1 cellular context compared by ENCODE assay signal in the genomic region with DNA sequence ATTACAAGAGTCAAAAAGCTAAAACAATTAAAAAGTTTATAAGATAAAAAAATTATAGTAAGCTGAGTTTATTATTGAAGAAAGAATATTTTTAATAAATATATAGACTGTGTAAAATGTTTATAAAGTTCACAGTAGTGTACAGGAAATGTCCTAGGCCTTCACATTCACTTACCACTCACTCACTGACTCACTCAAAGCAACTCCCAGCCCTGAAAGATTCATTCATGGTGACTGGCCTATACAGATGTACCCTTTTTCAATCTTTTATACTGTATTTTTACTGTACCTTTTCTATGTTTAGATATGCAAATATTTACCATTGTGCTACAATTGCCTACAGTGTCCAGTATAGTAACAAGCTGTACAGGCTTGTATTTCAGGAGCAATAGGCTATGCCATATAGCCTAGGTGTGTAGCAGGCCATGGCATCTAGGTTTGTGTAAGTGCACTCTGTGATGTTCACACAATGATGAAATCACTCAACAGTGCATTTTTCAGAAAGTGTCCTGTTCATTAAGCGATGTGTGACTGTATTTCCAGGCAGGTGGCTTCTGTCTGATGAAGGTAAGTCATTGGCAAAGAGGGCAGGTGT.
TF ChIP-seq lines count a peak whose summit lies in the region.

No MANE protein-coding gene starts in this region.

TF ChIP-seq in IMR-90, 13 proteins besides CTCF, POLR2A, EP300 and RAD21:
- TF ChIP-seq, protein P1, sequence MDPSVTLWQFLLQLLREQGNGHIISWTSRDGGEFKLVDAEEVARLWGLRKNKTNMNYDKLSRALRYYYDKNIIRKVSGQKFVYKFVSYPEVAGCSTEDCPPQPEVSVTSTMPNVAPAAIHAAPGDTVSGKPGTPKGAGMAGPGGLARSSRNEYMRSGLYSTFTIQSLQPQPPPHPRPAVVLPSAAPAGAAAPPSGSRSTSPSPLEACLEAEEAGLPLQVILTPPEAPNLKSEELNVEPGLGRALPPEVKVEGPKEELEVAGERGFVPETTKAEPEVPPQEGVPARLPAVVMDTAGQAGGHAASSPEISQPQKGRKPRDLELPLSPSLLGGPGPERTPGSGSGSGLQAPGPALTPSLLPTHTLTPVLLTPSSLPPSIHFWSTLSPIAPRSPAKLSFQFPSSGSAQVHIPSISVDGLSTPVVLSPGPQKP (IDR thresholded peaks at IDR 0.05; ENCODE audit: borderline replicate concordance, low read depth, low read length): no peak
- TF ChIP-seq CHD1 (IDR thresholded peaks at IDR 0.05; ENCODE audit: low read depth, low read length) (no peak), RFX5 (IDR thresholded peaks at IDR 0.05; ENCODE audit: low read depth, low read length) (no peak), MAZ (IDR thresholded peaks at IDR 0.05; ENCODE audit: borderline replicate concordance, low read depth, low read length) (no peak), SMC3 (IDR thresholded peaks at IDR 0.05; ENCODE audit: low read depth, low read length) (no peak), FOS (IDR thresholded peaks at IDR 0.05; ENCODE audit: low read depth, low read length) (peak; percentile 27; the same call in 1 of the 2 replicates)
